ENCODE assay signal across 12 cellular contexts in genomic region chr4:27154706-27155105, GRCh38.
DNase-seq lines count a peak whose midpoint lies in the region; ATAC-seq, FAIRE-seq and TF ChIP-seq lines count a peak whose summit lies in the region.
"Had no signal": no experiment of that assay in that cellular context is flagged by ENCODE, and none has a peak within 500 bp of the region (broad histone marks: within the 10 kb centered on the region; RNA-seq: fewer than 3 reads in every experiment).

No MANE protein-coding gene starts in this region.

- H3K36me3 ChIP-seq in small intestine (ENCODE audit: control insufficient read depth in 2 of 2, insufficient read depth in 2 of 2, low read length in 2 of 2), result no peaks in the 10 kb centered on the region
- H3K36me3 ChIP-seq: ascending aorta had no signal

- POLR2A ChIA-PET in RWPE1 (lab: Yijun Ruan, JAX; ENCODE audit: low non-redundant PET), result no interaction called here

- no peak for TF ChIP-seq CTCF in RWPE1 (conservative IDR thresholded peaks at IDR 0.05; ENCODE audit: low read depth)
- no peak for TF ChIP-seq CTCF in fibroblast of villous mesenchyme (IDR thresholded peaks at IDR 0.05; ENCODE audit: insufficient read depth, low read depth, low read length)
- TF ChIP-seq CTCF in coronary artery (IDR thresholded peaks at IDR 0.05), result no peak

- ATAC-seq in GM18858 (IDR thresholded peaks at IDR 0.05; ENCODE audit: unreplicated experiment) (no peak), HG03135 (IDR thresholded peaks at IDR 0.05; ENCODE audit: unreplicated experiment) (no peak)
- ATAC-seq: stimulated activated naive B cell treated with anti-CD40 and anti-IgM and Interleukin-4, amounts not matched to agents 10 μg/mL and 1 μg/mL and 100 μg/mL, for 72 hours had no signal

- H3K4me3 ChIP-seq in fibroblast of villous mesenchyme (ENCODE audit: low read depth, low read length) (no peak overlapping the region), small intestine (ENCODE audit: low read depth in 1 of 2, low read length in 2 of 2) (no peak overlapping the region), coronary artery (no peak overlapping the region)
- H3K4me3 ChIP-seq: ascending aorta had no signal

- no peaks in the 10 kb centered on the region for H3K9me3 ChIP-seq in small intestine (ENCODE audit: control insufficient read depth, low read depth)
- H3K9me3 ChIP-seq: ascending aorta had no signal

- peak; percentile 43 for DNase-seq in HPDE6-E6E7 (ENCODE audit: extremely low spot score)
- DNase-seq in RWPE1 (ENCODE audit: low spot score), result peak; percentile 42
- DNase-seq in fibroblast of villous mesenchyme (ENCODE audit: low read depth), result peak; percentile 72
- peak; percentile 3 for DNase-seq in small intestine
- no peak for DNase-seq in coronary artery (ENCODE audit: low spot score)
- DNase-seq: activated CD8-positive, alpha-beta memory T cell treated with anti-CD3 and anti-CD28 coated beads, Interleukin-2, amount 50 U/mL, for 4 hours; NCI-H1436; stimulated activated naive B cell treated with anti-CD40 and anti-IgM and Interleukin-4, amounts not matched to agents 10 μg/mL and 1 μg/mL and 100 μg/mL, for 72 hours had no signal

- no peak for FAIRE-seq in small intestine (lab: Jason Lieb, UNC)
- FAIRE-seq: GM18507 had no signal

- CTCF ChIA-PET in RWPE1 (lab: Yijun Ruan, JAX), result no interaction called here

- no peaks in the 10 kb centered on the region for H3K4me1 ChIP-seq in small intestine (ENCODE audit: control insufficient read depth in 2 of 2, insufficient read depth in 1 of 2, low read depth in 1 of 2, low read length in 1 of 2)
- H3K4me1 ChIP-seq: ascending aorta had no signal

- peaks cover 0 to 1% of the 10 kb centered on the region in 2 donors for H3K27me3 ChIP-seq in small intestine (ENCODE audit: control insufficient read depth in 2 of 2, insufficient read depth in 2 of 2, low read length in 2 of 2)
- H3K27me3 ChIP-seq: ascending aorta had no signal

- H3K27ac ChIP-seq in RWPE1 (no peak overlapping the region), small intestine (ENCODE audit: low read depth in 1 of 2, low read length in 1 of 2) (no peak overlapping the region), coronary artery (no peak overlapping the region)
- H3K27ac ChIP-seq: ascending aorta had no signal

- 8 to 12% (median 11%) methylated on average over 3 of the region's 3 CpGs for WGBS in small intestine, 3 donors
